Comparison of ENCODE assay signal across 1 cellular context in genomic region chr13:97281028-97281427, GRCh38.
TF ChIP-seq lines count a peak whose summit lies in the region.

No MANE protein-coding gene starts in this region.

TF ChIP-seq in HCT116, 20 proteins besides CTCF, POLR2A, EP300 and RAD21:
- TF ChIP-seq SIN3A (IDR thresholded peaks at IDR 0.05; ENCODE audit: low read depth) = no peak
- TF ChIP-seq ZNF274 (IDR thresholded peaks at IDR 0.05; ENCODE audit: low read depth, low read length) = no peak
- TF ChIP-seq ZFX (IDR thresholded peaks at IDR 0.05) = no peak
- TF ChIP-seq EGR1 (IDR thresholded peaks at IDR 0.05; ENCODE audit: low read depth) = no peak
- no peak for TF ChIP-seq CEBPB (IDR thresholded peaks at IDR 0.05; ENCODE audit: low read depth)
- TF ChIP-seq ELF1 (IDR thresholded peaks at IDR 0.05; ENCODE audit: borderline replicate concordance, low read depth) = no peak
- TF ChIP-seq FOSL1 (IDR thresholded peaks at IDR 0.05; ENCODE audit: low read depth) = no peak
- TF ChIP-seq MAX (IDR thresholded peaks at IDR 0.05) = no peak
